Comparison of ENCODE assay signal across 22 cellular contexts in genomic region chr10:32180354-32181280, GRCh38.
"Had no signal": no experiment of that assay in that cellular context is flagged by ENCODE, and none has a peak within 500 bp of the region (broad histone marks: within the 10 kb centered on the region; RNA-seq: fewer than 3 reads in every experiment).

No MANE protein-coding gene starts in this region.

- DNase-seq: activated CD4-positive, alpha-beta T cell treated with anti-CD3 and anti-CD28 coated beads, Interleukin-2, amount 10 ng/mL, durations not matched to agents 24 days and 14 days; activated CD8-positive, alpha-beta T cell treated with anti-CD3 and anti-CD28 coated beads for 36 hours; activated naive CD4-positive, alpha-beta T cell; activated naive CD8-positive, alpha-beta T cell treated with anti-CD3 and anti-CD28 coated beads for 36 hours; activated T-cell treated with anti-CD3 and anti-CD28 coated beads, Interleukin-2, amount 50 U/mL, for 1 hour; amygdala; brain microvascular endothelial cell; central memory CD4-positive, alpha-beta T cell; endodermal cell; heart left ventricle; kidney glomerular epithelial cell; mesenchymal stem cell; stimulated activated CD4-positive, alpha-beta T cell treated with anti-CD3 and anti-CD28 coated beads, Interleukin-12 subunit alpha, Interleukin-12 subunit beta, amount 100 ng/mL, for 4 hours; stimulated activated CD4-positive, alpha-beta T cell treated with anti-CD3 and anti-CD28 coated beads, Interleukin-1b, Interleukin-23, amount 100 ng/mL, for 48 hours; stimulated activated naive CD8-positive, alpha-beta T cell treated with anti-CD3 and anti-CD28 coated beads, Interleukin-15, Interleukin-2, amounts not matched to agents 100 U/mL and 50 U/mL, for 24 hours; T1000 had no signal

- H3K9me3 ChIP-seq: gastroesophageal sphincter, heart left ventricle, upper lobe of left lung had no signal

- H3K36me3 ChIP-seq: brain microvascular endothelial cell, gastroesophageal sphincter, heart left ventricle, upper lobe of left lung had no signal

- H3K27me3 ChIP-seq: brain microvascular endothelial cell, gastroesophageal sphincter, heart left ventricle, upper lobe of left lung had no signal

- ATAC-seq: activated CD8-positive, alpha-beta T cell treated with anti-CD3 and anti-CD28 coated beads for 36 hours; activated T-helper 17 cell treated with anti-CD3 and anti-CD28 coated beads, Interleukin-2, amount 50 U/mL, for 72 hours; gastroesophageal sphincter; heart left ventricle; natural killer cell treated with Interleukin-12 subunit alpha and Interleukin-12 subunit beta and Interleukin-15 and Interleukin-18, amount 100 ng/mL, for 72 hours; stimulated activated naive CD8-positive, alpha-beta T cell treated with anti-CD3 and anti-CD28 coated beads, Interleukin-15, Interleukin-2, amounts not matched to agents 100 U/mL and 50 U/mL, for 24 hours had no signal

- H3K27ac ChIP-seq: brain microvascular endothelial cell, epithelial cell of prostate, gastroesophageal sphincter, upper lobe of left lung had no signal

- H3K4me3 ChIP-seq: gastroesophageal sphincter, heart left ventricle, upper lobe of left lung had no signal

- H3K4me1 ChIP-seq: gastroesophageal sphincter, heart left ventricle, upper lobe of left lung had no signal

- FAIRE-seq: colon had no signal
